Comparison of ENCODE assay signal across 8 cellular contexts in the genomic region with DNA sequence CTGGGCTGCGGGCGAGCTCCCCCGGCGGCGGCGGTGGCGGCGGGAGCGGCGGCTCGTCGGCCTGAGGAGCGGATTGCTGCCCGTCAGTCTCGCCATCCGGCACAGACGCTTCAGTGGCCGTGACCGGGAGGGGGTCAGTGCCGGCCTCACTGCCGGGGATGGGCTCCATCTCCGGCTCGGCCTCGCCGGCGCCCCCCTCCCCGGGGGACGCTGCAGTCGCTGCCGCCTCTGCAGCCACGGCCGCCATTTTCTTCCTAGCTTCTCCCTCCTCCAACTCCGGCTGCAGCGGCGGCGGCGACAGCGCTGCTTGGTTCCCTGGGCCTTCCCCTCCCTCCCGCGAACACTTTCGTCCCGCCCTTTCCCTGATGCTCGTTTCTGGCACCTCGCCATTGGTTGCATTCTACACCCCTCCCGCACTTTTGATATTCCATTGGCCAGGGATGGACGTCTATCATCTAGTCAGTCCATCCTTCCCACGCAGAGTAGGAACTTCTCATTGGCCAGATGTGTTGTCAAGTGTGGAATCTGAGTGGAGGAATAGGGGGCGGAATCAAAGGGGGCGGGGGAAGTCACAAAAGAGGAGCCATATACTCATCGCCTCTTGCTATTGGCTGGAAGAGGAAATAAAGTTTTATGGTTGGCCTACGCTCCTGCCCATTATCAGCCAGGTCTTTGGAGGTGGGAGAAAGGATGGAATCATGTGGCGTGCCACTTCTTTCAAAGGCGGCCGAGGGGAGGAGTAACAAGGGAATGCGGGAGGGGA. TPM values are rescaled to one million over a fixed set of nuclear protein-coding genes. Genes with fewer than 3 reads are reported as not detected.
DNase-seq lines count a peak whose midpoint lies in the region; ATAC-seq and TF ChIP-seq lines count a peak whose summit lies in the region.

A gene with protein sequence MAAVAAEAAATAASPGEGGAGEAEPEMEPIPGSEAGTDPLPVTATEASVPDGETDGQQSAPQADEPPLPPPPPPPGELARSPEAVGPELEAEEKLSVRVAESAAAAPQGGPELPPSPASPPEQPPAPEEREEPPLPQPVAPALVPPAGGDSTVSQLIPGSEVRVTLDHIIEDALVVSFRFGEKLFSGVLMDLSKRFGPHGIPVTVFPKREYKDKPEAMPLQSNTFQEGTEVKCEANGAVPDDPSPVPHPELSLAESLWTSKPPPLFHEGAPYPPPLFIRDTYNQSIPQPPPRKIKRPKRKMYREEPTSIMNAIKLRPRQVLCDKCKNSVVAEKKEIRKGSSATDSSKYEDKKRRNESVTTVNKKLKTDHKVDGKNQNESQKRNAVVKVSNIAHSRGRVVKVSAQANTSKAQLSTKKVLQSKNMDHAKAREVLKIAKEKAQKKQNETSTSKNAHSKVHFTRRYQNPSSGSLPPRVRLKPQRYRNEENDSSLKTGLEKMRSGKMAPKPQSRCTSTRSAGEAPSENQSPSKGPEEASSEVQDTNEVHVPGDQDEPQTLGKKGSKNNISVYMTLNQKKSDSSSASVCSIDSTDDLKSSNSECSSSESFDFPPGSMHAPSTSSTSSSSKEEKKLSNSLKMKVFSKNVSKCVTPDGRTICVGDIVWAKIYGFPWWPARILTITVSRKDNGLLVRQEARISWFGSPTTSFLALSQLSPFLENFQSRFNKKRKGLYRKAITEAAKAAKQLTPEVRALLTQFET (minus strand): TSS at position 309 of the 763 bp plus-strand sequence. CDS start 62 bp downstream, at position 247.

- H3K27ac ChIP-seq in C4-2B, result peak within 1 kb of the TSS; percentile 97

- intact Hi-C loops in left colon (cut with DNase I, micrococcal nuclease), result loop anchor here in 1 of 2 donors (5.0 kb wide), 1 partner anchor 97 kb away; no protein-coding TSS in a partner anchor

- TF ChIP-seq CTCF in C4-2B (conservative IDR thresholded peaks at IDR 0.05), result no peak; the same call in 1 of the 2 replicates

- DNase-seq in NCI-H748 (lab: John Stamatoyannopoulos, UW; ENCODE audit: unreplicated experiment) (peak; percentile 100), cortex of kidney (lab: John Stamatoyannopoulos, UW) (peak; percentile 40), left colon (peak; percentile 98 to 99)
- DNase-seq in activated CD4-positive, alpha-beta T cell treated with anti-CD3 and anti-CD28 coated beads, Interleukin-2, amount 50 U/mL, for 1 hour, result peak; percentile 96
- DNase-seq in stimulated activated CD4-positive, alpha-beta T cell treated with anti-CD3 and anti-CD28 coated beads, Interleukin-1b, Interleukin-23, amount 100 ng/mL, for 48 hours, result peak; percentile 98

- ATAC-seq in GM19351 (IDR thresholded peaks at IDR 0.05; ENCODE audit: unreplicated experiment) (peak; percentile 85), HG03521 (IDR thresholded peaks at IDR 0.05; ENCODE audit: unreplicated experiment) (peak; percentile 84), left colon (peak; percentile 89)

RNA-seq across cellular contexts. Expression of the gene that starts here (rescaled TPM):
- total RNA-seq in left colon, result 10 to 100 TPM; 39.1 to 39.2 TPM

Comparison
In these comparisons a context has a peak if more than half of its experiments do, and no peak if none do; other contexts are left out.
1. Peak in every context shown above with its lines: DNase-seq, ATAC-seq and H3K27ac ChIP-seq.
2. DNase-seq: peak in every context shown above with its lines; median percentile 100 in NCI-H748; 98 in left colon; 98 in stimulated activated CD4-positive, alpha-beta T cell treated with anti-CD3 and anti-CD28 coated beads, Interleukin-1b, Interleukin-23, amount 100 ng/mL, for 48 hours; 96 in activated CD4-positive, alpha-beta T cell treated with anti-CD3 and anti-CD28 coated beads, Interleukin-2, amount 50 U/mL, for 1 hour; 40 in cortex of kidney.